ENCODE assay signal across 1 cellular context in genomic region chr10:26566525-26567348, GRCh38.
TF ChIP-seq lines count a peak whose summit lies in the region.

No MANE protein-coding gene starts in this region.

TF ChIP-seq in HEK293, 187 proteins besides CTCF, POLR2A, EP300 and RAD21 (continued from another document):
- TF ChIP-seq ZBTB26 (tag by site-specific recombination; optimal IDR thresholded peaks at IDR 0.05), result peak; percentile 35
- 0 out of 2 replicates have a peak, but pooled peaks have one; percentile 12 for TF ChIP-seq ZEB2 (tag by site-specific recombination; IDR thresholded peaks at IDR 0.05)
- TF ChIP-seq ZNF433 (tag by site-specific recombination; IDR thresholded peaks at IDR 0.05; ENCODE audit: low read depth), result no peak
- TF ChIP-seq ZNF398 (tag by site-specific recombination; IDR thresholded peaks at IDR 0.05), result peak; percentile 71
TF ChIP-seq in HEK293: peak in this region for 13.
